ENCODE assay signal across 20 cellular contexts in the genomic region with DNA sequence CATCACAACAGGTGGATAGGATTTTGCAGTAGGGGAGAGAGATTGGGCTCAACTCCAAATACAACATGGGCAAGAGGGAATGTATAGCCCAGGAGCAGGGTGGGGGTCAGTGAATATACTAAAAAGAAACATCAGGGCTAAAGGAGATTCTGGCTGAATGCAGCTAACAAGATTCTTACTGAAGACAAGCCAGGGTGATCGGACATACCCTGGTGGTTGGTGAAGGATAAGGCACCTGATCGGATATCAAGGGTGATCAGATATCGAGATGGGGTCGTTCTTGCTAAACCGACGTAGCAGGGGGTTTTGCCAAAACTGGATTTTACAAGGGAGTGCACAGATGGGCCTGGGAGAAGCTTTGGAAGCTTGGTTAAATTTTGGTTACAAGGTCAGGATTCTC. TPM values are rescaled to one million over a fixed set of nuclear protein-coding genes. Genes with fewer than 3 reads are reported as not detected.
"Had no signal": no experiment of that assay in that cellular context is flagged by ENCODE, and none has a peak within 500 bp of the region (broad histone marks: within the 10 kb centered on the region; RNA-seq: fewer than 3 reads in every experiment).

No MANE protein-coding gene starts in this region.

- H3K36me3 ChIP-seq: breast epithelium, esophagus squamous epithelium, neutrophil, thyroid gland had no signal

- H3K27ac Mint-ChIP-seq: activated CD4-positive, alpha-beta T cell treated with anti-CD3 and anti-CD28 coated beads, Interleukin-2, amount 10 ng/mL, durations not matched to agents 7 days and 5 days; activated naive CD4-positive, alpha-beta T cell treated with anti-CD3 and anti-CD28 coated beads, Interleukin-2, amount 10 ng/mL, durations not matched to agents 7 days and 5 days; activated naive CD8-positive, alpha-beta T cell treated with anti-CD3 and anti-CD28 coated beads, Interleukin-2, amount 50 U/mL, for 24 hours; naive thymus-derived CD8-positive, alpha-beta T cell; T-helper 2 cell treated with Interferon-gamma antibody and Interleukin-4, amounts not matched to agents 5 μg/mL and 100 μg/mL, for 36 hours had no signal

- H3K4me3 ChIP-seq: breast epithelium, esophagus squamous epithelium, thyroid gland had no signal

- H3K4me3 Mint-ChIP-seq: activated CD4-positive, alpha-beta T cell treated with anti-CD3 and anti-CD28 coated beads, Interleukin-2, amount 10 ng/mL, durations not matched to agents 7 days and 5 days; activated naive CD4-positive, alpha-beta T cell treated with anti-CD3 and anti-CD28 coated beads, Interleukin-2, amount 10 ng/mL, durations not matched to agents 7 days and 5 days; activated naive CD8-positive, alpha-beta T cell treated with anti-CD3 and anti-CD28 coated beads, Interleukin-2, amount 50 U/mL, for 24 hours; naive thymus-derived CD8-positive, alpha-beta T cell; T-helper 2 cell treated with Interferon-gamma antibody and Interleukin-4, amounts not matched to agents 5 μg/mL and 100 μg/mL, for 36 hours had no signal

- DNase-seq: activated CD4-positive, alpha-beta T cell treated with anti-CD3 and anti-CD28 coated beads, Interleukin-2, amount 10 ng/mL, durations not matched to agents 7 days and 5 days; activated CD4-positive, CD25-positive, alpha-beta regulatory T cell; activated CD8-positive, alpha-beta memory T cell treated with anti-CD3 and anti-CD28 coated beads, Interleukin-2, amount 50 U/mL, for 4 hours; activated effector memory CD4-positive, alpha-beta T cell treated with Interleukin-2 at 50 U/mL for 16 hours; activated naive CD4-positive, alpha-beta T cell treated with anti-CD3 and anti-CD28 coated beads, Interleukin-2, amount 10 ng/mL, durations not matched to agents 7 days and 5 days; activated naive CD8-positive, alpha-beta T cell treated with anti-CD3 and anti-CD28 coated beads, Interleukin-2, amount 50 U/mL, for 24 hours; activated T-cell treated with anti-CD3 and anti-CD28 coated beads, Interleukin-2, amount 50 U/mL, for 48 hours; aorta; cortex of kidney; esophagus squamous epithelium; left cardiac atrium; mesenchymal stem cell; naive thymus-derived CD8-positive, alpha-beta T cell; stimulated activated CD8-positive, alpha-beta memory T cell treated with anti-CD3 and anti-CD28 coated beads, Interleukin-4, amount 100 ng/mL, for 48 hours; stimulated activated naive CD4-positive, alpha-beta T cell; thyroid gland had no signal

- H3K4me1 ChIP-seq: breast epithelium, thyroid gland had no signal

- H3K27me3 Mint-ChIP-seq: activated naive CD8-positive, alpha-beta T cell treated with anti-CD3 and anti-CD28 coated beads, Interleukin-2, amount 50 U/mL, for 24 hours had no signal

- H3K9me3 ChIP-seq: breast epithelium, esophagus squamous epithelium, neutrophil, thyroid gland had no signal

- H3K9me3 Mint-ChIP-seq: activated CD4-positive, alpha-beta T cell treated with anti-CD3 and anti-CD28 coated beads, Interleukin-2, amount 10 ng/mL, durations not matched to agents 7 days and 5 days; activated naive CD4-positive, alpha-beta T cell treated with anti-CD3 and anti-CD28 coated beads, Interleukin-2, amount 10 ng/mL, durations not matched to agents 7 days and 5 days; activated naive CD8-positive, alpha-beta T cell treated with anti-CD3 and anti-CD28 coated beads, Interleukin-2, amount 50 U/mL, for 24 hours; naive thymus-derived CD8-positive, alpha-beta T cell; T-helper 2 cell treated with Interferon-gamma antibody and Interleukin-4, amounts not matched to agents 5 μg/mL and 100 μg/mL, for 36 hours had no signal

- H3K36me3 Mint-ChIP-seq: activated naive CD4-positive, alpha-beta T cell treated with anti-CD3 and anti-CD28 coated beads, Interleukin-2, amount 10 ng/mL, durations not matched to agents 7 days and 5 days; naive thymus-derived CD8-positive, alpha-beta T cell had no signal

- H3K4me1 Mint-ChIP-seq: activated CD4-positive, alpha-beta T cell treated with anti-CD3 and anti-CD28 coated beads, Interleukin-2, amount 10 ng/mL, durations not matched to agents 7 days and 5 days; activated naive CD4-positive, alpha-beta T cell treated with anti-CD3 and anti-CD28 coated beads, Interleukin-2, amount 10 ng/mL, durations not matched to agents 7 days and 5 days; activated naive CD8-positive, alpha-beta T cell treated with anti-CD3 and anti-CD28 coated beads, Interleukin-2, amount 50 U/mL, for 24 hours; naive thymus-derived CD8-positive, alpha-beta T cell had no signal

- H3K27ac ChIP-seq: breast epithelium, esophagus squamous epithelium, neutrophil, thyroid gland had no signal

- H3K27me3 ChIP-seq: breast epithelium, neutrophil, thyroid gland had no signal

- ATAC-seq: activated naive CD8-positive, alpha-beta T cell treated with anti-CD3 and anti-CD28 coated beads, Interleukin-2, amount 50 U/mL, for 24 hours; naive thymus-derived CD8-positive, alpha-beta T cell had no signal

RNA-seq across cellular contexts. Expression of gene WIPF3, which starts 34.4 kb away (rescaled TPM):
- total RNA-seq: activated CD4-positive, alpha-beta T cell treated with anti-CD3 and anti-CD28 coated beads, Interleukin-2, amount 10 ng/mL, durations not matched to agents 7 days and 5 days; glomerular endothelial cell had no signal
